Comparison of ENCODE assay signal across 8 cellular contexts in genomic region chr17:42675984-42676423, GRCh38. TPM values are rescaled to one million over a fixed set of nuclear protein-coding genes. Genes with fewer than 3 reads are reported as not detected.
DNase-seq lines count a peak whose midpoint lies in the region; ATAC-seq and TF ChIP-seq lines count a peak whose summit lies in the region.

No MANE protein-coding gene starts in this region.

- H3K27me3 ChIP-seq in left lung (peaks cover 0 to 59% of the 10 kb centered on the region in 2 donors), thoracic aorta (replicated peaks; ENCODE audit: insufficient read depth) (no peaks in the 10 kb centered on the region)

- H3K36me3 ChIP-seq in left lung (peaks cover 0 to 24% of the 10 kb centered on the region in 2 donors), thoracic aorta (peaks cover 24% of the 10 kb centered on the region)

- ATAC-seq in left lung (peak; percentile 7), thoracic aorta (ENCODE audit: insufficient number of reproducible peaks, low FRiP score, low read depth) (no peak), HG03520 (IDR thresholded peaks at IDR 0.05; ENCODE audit: unreplicated experiment) (no peak)

- H3K27ac ChIP-seq in left lung, result peak overlapping the region; percentile 80 to 86
- peak overlapping the region; percentile 92 to 96 for H3K27ac ChIP-seq in thoracic aorta

- H3K4me3 ChIP-seq in cardiac fibroblast (replicated peaks in 1 of 2; ENCODE audit: low read depth in 2 of 2, low read length in 2 of 2), result peak overlapping the region; percentile 91 to 94
- peak overlapping the region; percentile 86 to 90 for H3K4me3 ChIP-seq in left lung
- H3K4me3 ChIP-seq in thoracic aorta, result peak overlapping the region; percentile 93

- DNase-seq in NCI-H1417 (lab: John Stamatoyannopoulos, UW) (peak in 2 of 3 experiments; percentile 6 to 75), NCI-H1417 treated with DMSO at 0.1 percent for 48 hours (lab: John Stamatoyannopoulos, UW) (no peak), NCI-H226 (peak; percentile 24), cardiac fibroblast (ENCODE audit: low read depth in 2 of 2) (peak in 1 of 2 donors; percentile 39), left lung (peak in 1 of 2 donors; percentile 91), thoracic aorta (ENCODE audit: low spot score) (no peak), NCI-H1436 treated with DMSO at 0.1 percent for 48 hours (lab: John Stamatoyannopoulos, UW) (no peak)

- intact Hi-C loops in left lung (cut with DNase I), result loop anchor here in 1 of 2 donors (5.0 kb wide), 1 partner anchor 99 kb away; the partner anchor contains the start of gene PSMC3IP

- H3K9me3 ChIP-seq in left lung, result no peaks in the 10 kb centered on the region
- H3K9me3 ChIP-seq in thoracic aorta, result no peaks in the 10 kb centered on the region

- no peak for TF ChIP-seq CTCF in cardiac fibroblast (IDR thresholded peaks at IDR 0.05; ENCODE audit: low read depth, low read length)
- no peak for TF ChIP-seq CTCF in left lung (IDR thresholded peaks at IDR 0.05)
- no peak for TF ChIP-seq CTCF in thoracic aorta (IDR thresholded peaks at IDR 0.05)

- H3K4me1 ChIP-seq in left lung (peaks cover 44 to 75% of the 10 kb centered on the region in 2 donors), thoracic aorta (ENCODE audit: control insufficient read depth in 1 of 2, low read depth in 2 of 2) (peaks cover 50 to 53% of the 10 kb centered on the region in 2 donors)

RNA-seq across cellular contexts. Expression of gene PLEKHH3, which starts 0.8 kb away (rescaled TPM):
- total RNA-seq in left lung (10 to 100 TPM; 22.5 to 34.2 TPM), thoracic aorta (10 to 100 TPM; 54.8 to 59.2 TPM)

RNA-seq across cellular contexts. Expression of gene CCR10, which starts 5.6 kb away (rescaled TPM):
- total RNA-seq in left lung (1 to 10 TPM in 1 of 2 donors, under 1 TPM in 1; 0.55 to 1.2 TPM), thoracic aorta (1 to 10 TPM; 3.2 to 3.4 TPM)

RNA-seq across cellular contexts. Expression of gene CNTNAP1, which starts 6.3 kb away (rescaled TPM):
- total RNA-seq in left lung (10 to 100 TPM; 11.7 to 15.1 TPM), thoracic aorta (10 to 100 TPM in 1 of 2 donors, 1 to 10 TPM in 1; 9.1 to 19.6 TPM)

RNA-seq across cellular contexts. Expression of gene TUBG2, which starts 16.9 kb away (rescaled TPM):
- total RNA-seq in left lung (10 to 100 TPM; 13.1 to 19.5 TPM), thoracic aorta (10 to 100 TPM; 47.2 to 49.0 TPM)

Comparison
In these comparisons a context has a peak if more than half of its experiments do, and no peak if none do; other contexts are left out.
1. DNase-seq: peak in NCI-H1417 (2 of 3) and NCI-H226 (single experiment); none in NCI-H1417 treated with DMSO at 0.1 percent for 48 hours (single experiment), thoracic aorta (single experiment) and NCI-H1436 treated with DMSO at 0.1 percent for 48 hours (single experiment).
2. Peak in every context shown above with its lines, with median percentiles within 50 percentile points of each other: H3K4me3 ChIP-seq.